Comparison of ENCODE assay signal across 16 cellular contexts in the genomic region with DNA sequence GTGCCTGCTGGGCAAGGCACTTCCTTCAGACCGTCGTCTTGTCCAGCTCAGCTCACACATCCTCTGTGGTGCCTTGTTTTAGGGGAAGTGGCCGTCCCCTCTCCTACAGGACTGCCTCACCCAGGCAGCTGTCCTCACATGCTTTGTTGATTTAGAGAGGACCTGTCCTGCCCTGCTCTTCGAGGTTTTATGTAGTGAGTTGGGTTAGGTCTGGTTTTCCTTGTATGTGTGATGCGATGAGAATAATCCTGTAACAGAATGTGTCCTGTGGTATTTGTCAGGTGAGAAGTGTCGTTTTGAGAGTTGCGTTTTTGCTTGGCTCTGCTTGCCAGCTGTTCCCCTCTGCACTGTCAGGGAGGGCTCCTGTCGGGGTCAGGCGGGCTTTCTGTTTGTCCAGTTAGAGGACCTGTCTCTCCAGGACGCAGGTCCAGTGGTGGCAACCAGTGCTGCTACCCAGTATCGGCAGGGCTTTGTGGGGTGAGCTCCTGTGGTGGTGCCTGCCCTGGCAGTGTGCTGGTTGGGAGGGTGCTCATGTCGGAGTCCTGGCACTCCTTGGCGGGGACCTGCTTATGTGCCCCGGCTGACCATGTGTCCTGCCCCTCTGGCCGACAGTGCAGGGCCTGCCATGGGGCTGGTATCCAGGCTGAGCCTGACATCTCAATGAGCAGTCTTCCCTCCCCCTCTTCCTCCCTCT. TPM values are rescaled to one million over a fixed set of nuclear protein-coding genes. Genes with fewer than 3 reads are reported as not detected.
DNase-seq lines count a peak whose midpoint lies in the region; ATAC-seq and TF ChIP-seq lines count a peak whose summit lies in the region.
"Had no signal": no experiment of that assay in that cellular context is flagged by ENCODE, and none has a peak within 500 bp of the region (broad histone marks: within the 10 kb centered on the region; RNA-seq: fewer than 3 reads in every experiment).

No MANE protein-coding gene starts in this region.

- no peak overlapping the region for H3K27ac ChIP-seq in HCT116 (ENCODE audit: low read depth, low read length)
- H3K27ac ChIP-seq: KMS-11 had no signal

- no peak overlapping the region for H3K4me2 ChIP-seq in HCT116 (ENCODE audit: low read length)
- H3K4me2 ChIP-seq: KMS-11 had no signal

- no peaks in the 10 kb centered on the region for H3K9me2 ChIP-seq in HCT116 (ENCODE audit: insufficient read depth)

- H3K4me1 ChIP-seq in HCT116 (ENCODE audit: control insufficient read depth in 1 of 2, insufficient read depth in 2 of 2, low read length in 2 of 2): peaks cover 0 to 8% of the 10 kb centered on the region in 2 experiments; a peak in 1 of 4 replicates

- intact Hi-C loops in HCT116 (cut with micrococcal nuclease): no loop called here

- H3K36me3 Mint-ChIP-seq in activated naive CD8-positive, alpha-beta T cell treated with anti-CD3 and anti-CD28 coated beads, Interleukin-2, amount 10 ng/mL, durations not matched to agents 7 days and 5 days: peaks cover 9% of the 10 kb centered on the region
- peaks cover 14% of the 10 kb centered on the region for H3K36me3 Mint-ChIP-seq in nephron progenitor cell (ENCODE audit: low read depth)

- no peaks in the 10 kb centered on the region; the same call in 1 of the 2 replicates for H3K79me2 ChIP-seq in HCT116 (ENCODE audit: insufficient read depth, low read length)

- TF ChIP-seq POLR2A in HCT116 (IDR thresholded peaks at IDR 0.05; ENCODE audit: borderline replicate concordance, extremely low read depth, insufficient read depth, insufficient read length): no peak

- H3K9ac ChIP-seq in HCT116 (ENCODE audit: low read length): no peak overlapping the region
- H3K9ac ChIP-seq: KMS-11 had no signal

- no peaks in the 10 kb centered on the region for H3K27me3 Mint-ChIP-seq in activated naive CD8-positive, alpha-beta T cell treated with anti-CD3 and anti-CD28 coated beads, Interleukin-2, amount 10 ng/mL, durations not matched to agents 7 days and 5 days
- H3K27me3 Mint-ChIP-seq in nephron progenitor cell (ENCODE audit: low read depth, poor library complexity): no peaks in the 10 kb centered on the region

- ATAC-seq in HCT116 (peak; percentile 43), GM18909 (IDR thresholded peaks at IDR 0.05; ENCODE audit: poor library complexity, unreplicated experiment) (no peak), GM18861 (IDR thresholded peaks at IDR 0.05; ENCODE audit: unreplicated experiment) (no peak)
- ATAC-seq in activated naive CD8-positive, alpha-beta T cell treated with anti-CD3 and anti-CD28 coated beads, Interleukin-2, amount 10 ng/mL, durations not matched to agents 7 days and 5 days (ENCODE audit: low read depth): peak; percentile 19

- no peak overlapping the region for H3K27ac Mint-ChIP-seq in activated naive CD8-positive, alpha-beta T cell treated with anti-CD3 and anti-CD28 coated beads, Interleukin-2, amount 10 ng/mL, durations not matched to agents 7 days and 5 days
- H3K27ac Mint-ChIP-seq in nephron progenitor cell: peak overlapping the region; percentile 98

- RAD21 ChIA-PET in HCT116 (lab: Charles Lee; ENCODE audit: low non-redundant PET in 1 of 2, low total read pairs in 2 of 2, uncharacterized antibody in 2 of 2, unreplicated experiment in 2 of 2): no interaction called here

- no peaks in the 10 kb centered on the region for H3K9me3 Mint-ChIP-seq in activated naive CD8-positive, alpha-beta T cell treated with anti-CD3 and anti-CD28 coated beads, Interleukin-2, amount 10 ng/mL, durations not matched to agents 7 days and 5 days
- no peaks in the 10 kb centered on the region for H3K9me3 Mint-ChIP-seq in nephron progenitor cell

- DNase-seq in NCI-H2171 treated with DMSO at 0.1 percent for 48 hours (lab: John Stamatoyannopoulos, UW) (peak; percentile 3), NCI-H2171 (lab: John Stamatoyannopoulos, UW) (no peak), HCT116 (ENCODE audit: low read depth, low spot score) (no peak), nephron progenitor cell (no peak), NCI-H446 treated with DMSO at 0.1 percent for 48 hours (lab: John Stamatoyannopoulos, UW) (no peak)
- DNase-seq in activated naive CD8-positive, alpha-beta T cell treated with anti-CD3 and anti-CD28 coated beads, Interleukin-2, amount 10 ng/mL, durations not matched to agents 7 days and 5 days: no peak
- DNase-seq: activated CD4-positive, alpha-beta T cell treated with anti-CD3 and anti-CD28 coated beads, Interleukin-2, amount 50 U/mL, for 48 hours; amniotic stem cell; DND-41; effector memory CD4-positive, alpha-beta T cell; NCI-H2029 treated with DMSO at 0.1 percent for 48 hours; small intestine had no signal

- H3K9me3 ChIP-seq in HCT116 (ENCODE audit: control insufficient read depth in 1 of 2, insufficient read depth in 1 of 2, low read depth in 1 of 2, low read length in 2 of 2): no peaks in the 10 kb centered on the region
- H3K9me3 ChIP-seq: tibial nerve had no signal

- H3K4me3 Mint-ChIP-seq in activated naive CD8-positive, alpha-beta T cell treated with anti-CD3 and anti-CD28 coated beads, Interleukin-2, amount 10 ng/mL, durations not matched to agents 7 days and 5 days: no peak overlapping the region
- no peak overlapping the region for H3K4me3 Mint-ChIP-seq in nephron progenitor cell

- no peaks in the 10 kb centered on the region for H3K27me3 ChIP-seq in HCT116 (ENCODE audit: insufficient read depth, low read length)
- H3K27me3 ChIP-seq: tibial nerve had no signal

- peaks cover 0 to 7% of the 10 kb centered on the region in 2 experiments; a peak in 3 of 4 replicates for H3K36me3 ChIP-seq in HCT116 (ENCODE audit: control insufficient read depth in 1 of 2, insufficient read depth in 2 of 2, low read length in 2 of 2)

- no TSS peak for BruUV-seq in HCT116 (replicated peaks; lab: Mats Ljungman, UMichigan)

- no peaks in the 10 kb centered on the region for H4K20me1 ChIP-seq in HCT116 (ENCODE audit: insufficient read depth)

- CTCF ChIA-PET in HCT116 (lab: Charles Lee): no interaction called here

- no peak for TF ChIP-seq RAD21 in HCT116 (IDR thresholded peaks at IDR 0.05; ENCODE audit: low read depth)

- POLR2A ChIA-PET in HCT116 (lab: Charles Lee): no interaction called here
- POLR2A ChIA-PET in activated naive CD8-positive, alpha-beta T cell treated with anti-CD3 and anti-CD28 coated beads, Interleukin-2, amount 10 ng/mL, durations not matched to agents 7 days and 5 days (lab: Charles Lee): no interaction called here

- no peak overlapping the region for H2AFZ ChIP-seq in HCT116 (ENCODE audit: low read depth, low read length, poor library complexity, severe bottlenecking)

- peaks cover 8% of the 10 kb centered on the region for H3K4me1 Mint-ChIP-seq in activated naive CD8-positive, alpha-beta T cell treated with anti-CD3 and anti-CD28 coated beads, Interleukin-2, amount 10 ng/mL, durations not matched to agents 7 days and 5 days
- peaks cover 35% of the 10 kb centered on the region for H3K4me1 Mint-ChIP-seq in nephron progenitor cell

- no peak overlapping the region for H3K4me3 ChIP-seq in HCT116 (replicated peaks in 1 of 2; ENCODE audit: low read depth in 1 of 2, low read length in 2 of 2)
- H3K4me3 ChIP-seq: tibial nerve had no signal

- TF ChIP-seq CTCF in HCT116 (IDR thresholded peaks at IDR 0.05 in 2 of 3, conservative IDR thresholded peaks at IDR 0.05 in 1 of 3; ENCODE audit: borderline replicate concordance in 1 of 3, insufficient read depth in 1 of 3, low read depth in 2 of 3, low read length in 2 of 3) (no peak), nephron progenitor cell (IDR thresholded peaks at IDR 0.05) (no peak)

TF ChIP-seq in HCT116, 20 proteins besides CTCF, POLR2A, EP300 and RAD21 (continues in another document):
- TF ChIP-seq ELF1 (IDR thresholded peaks at IDR 0.05; ENCODE audit: borderline replicate concordance, low read depth) (no peak), REST (IDR thresholded peaks at IDR 0.05; ENCODE audit: low read depth) (no peak), ZBTB33 (IDR thresholded peaks at IDR 0.05; ENCODE audit: extremely low read depth, insufficient replicate concordance, low read length) (no peak)

RNA-seq across cellular contexts. Expression of gene MUC6, which starts 41.3 kb away (rescaled TPM):
- total RNA-seq in HCT116 (2021; ENCODE audit: unreplicated experiment): 0.02 TPM
- polyA plus RNA-seq in HCT116 (2012): 0.21 and 0.36 TPM in 2 replicates
- total RNA-seq in activated naive CD8-positive, alpha-beta T cell treated with anti-CD3 and anti-CD28 coated beads, Interleukin-2, amount 10 ng/mL, durations not matched to agents 7 days and 5 days: not detected

Comparison
In these comparisons a context has a peak if more than half of its experiments do, and no peak if none do; other contexts are left out.
1. ATAC-seq: peak in HCT116 (single experiment) and activated naive CD8-positive, alpha-beta T cell treated with anti-CD3 and anti-CD28 coated beads, Interleukin-2, amount 10 ng/mL, durations not matched to agents 7 days and 5 days (single experiment); none in GM18909 (single experiment) and GM18861 (single experiment).